ENCODE assay signal across 10 cellular contexts in the genomic region with DNA sequence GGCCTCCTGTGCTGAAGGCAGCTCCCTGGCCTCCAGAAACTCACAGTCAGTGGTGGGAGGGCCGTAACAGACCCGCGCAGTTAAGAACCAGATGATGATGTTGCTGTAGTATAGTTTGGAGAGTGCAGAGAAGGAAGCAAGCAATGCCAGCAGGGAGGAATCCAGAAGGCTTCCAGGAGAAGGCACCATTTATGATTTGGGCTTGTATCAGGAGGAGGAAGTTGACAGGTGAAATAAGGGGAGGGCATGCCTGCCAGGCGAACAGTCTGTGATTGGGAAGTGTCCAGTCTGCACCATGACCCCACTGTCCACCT. TPM values are rescaled to one million over a fixed set of nuclear protein-coding genes. Genes with fewer than 3 reads are reported as not detected.
A peak's percentile ranks its signal among the peaks of the same experiment; 100 is the strongest.
DNase-seq lines count a peak whose midpoint lies in the region; ATAC-seq and TF ChIP-seq lines count a peak whose summit lies in the region.
"Had no signal": no experiment of that assay in that cellular context is flagged by ENCODE, and none has a peak within 500 bp of the region (broad histone marks: within the 10 kb centered on the region; RNA-seq: fewer than 3 reads in every experiment).

No MANE protein-coding gene starts in this region.

- H3K27ac ChIP-seq in RWPE1: peak overlapping the region; percentile 97
- peak overlapping the region; percentile 35 for H3K27ac ChIP-seq in epithelial cell of prostate
- H3K27ac ChIP-seq in parathyroid adenoma: no peak overlapping the region

- POLR2A ChIA-PET in RWPE1 (lab: Yijun Ruan, JAX; ENCODE audit: low non-redundant PET): no interaction called here

- no peak overlapping the region for H3K9ac ChIP-seq in parathyroid adenoma

- DNase-seq in GM06990 (ENCODE audit: extremely low read depth, insufficient read length) (no peak), RWPE1 (ENCODE audit: low spot score) (no peak), epithelial cell of prostate (ENCODE audit: low read depth, low spot score) (no peak), NCI-H1436 (lab: John Stamatoyannopoulos, UW) (no peak), head of caudate nucleus (no peak), left ventricle myocardium superior (no peak)
- DNase-seq: NCI-H226; stimulated activated CD4-positive, alpha-beta T cell treated with anti-CD3 and anti-CD28 coated beads, Interleukin-2, amount 100 ng/mL, for 48 hours had no signal

- no peaks in the 10 kb centered on the region for H3K79me2 ChIP-seq in parathyroid adenoma

- H3K4me1 ChIP-seq in parathyroid adenoma: no peaks in the 10 kb centered on the region

- H2AFZ ChIP-seq in parathyroid adenoma: peak overlapping the region; percentile 83

- H3K4me3 ChIP-seq in GM06990 (replicated peaks; ENCODE audit: low read depth, low read length) (peak overlapping the region; percentile 47), parathyroid adenoma (ENCODE audit: low read depth, low read length) (no peak overlapping the region)

- no peaks in the 10 kb centered on the region for H3K9me3 ChIP-seq in parathyroid adenoma (ENCODE audit: control insufficient read depth, low read length)

- no peaks in the 10 kb centered on the region for H3K27me3 ChIP-seq in GM06990 (replicated peaks; ENCODE audit: control insufficient read depth, insufficient read depth, low read length)
- H3K27me3 ChIP-seq in parathyroid adenoma (ENCODE audit: control insufficient read depth, insufficient read depth, low read length): no peaks in the 10 kb centered on the region

- H3K36me3 ChIP-seq in GM06990 (ENCODE audit: control insufficient read depth, insufficient read depth, low read length) (no peaks in the 10 kb centered on the region), parathyroid adenoma (ENCODE audit: control insufficient read depth, insufficient read depth, low read length) (no peaks in the 10 kb centered on the region)

- CTCF ChIA-PET in RWPE1 (lab: Yijun Ruan, JAX): no interaction called here

- H3K4me2 ChIP-seq in parathyroid adenoma (ENCODE audit: low read length): peak overlapping the region; percentile 52

- no peak for ATAC-seq in HG02759 (IDR thresholded peaks at IDR 0.05; ENCODE audit: unreplicated experiment)
- no peak for ATAC-seq in left ventricle myocardium superior

- TF ChIP-seq CTCF in GM06990 (IDR thresholded peaks at IDR 0.05; ENCODE audit: insufficient read depth, low read length, poor library complexity, severe bottlenecking): no peak
- no peak for TF ChIP-seq CTCF in RWPE1 (conservative IDR thresholded peaks at IDR 0.05; ENCODE audit: low read depth)
- no peak for TF ChIP-seq CTCF in parathyroid adenoma (IDR thresholded peaks at IDR 0.05)

- intact Hi-C loops in head of caudate nucleus (cut with DNase I): no loop called here
- intact Hi-C loops in left ventricle myocardium superior (cut with micrococcal nuclease): loop anchor here (5.0 kb wide), 1 partner anchor 39 kb away; no protein-coding TSS in a partner anchor

RNA-seq across cellular contexts. Expression of a gene that starts 13.3 kb away (rescaled TPM):
- total RNA-seq in left ventricle myocardium superior: 23.1 TPM

RNA-seq across cellular contexts. Expression of a gene that starts 27.8 kb away (rescaled TPM):
- total RNA-seq in left ventricle myocardium superior: 6.1 TPM
